ENCODE assay signal across 13 cellular contexts in the genomic region with DNA sequence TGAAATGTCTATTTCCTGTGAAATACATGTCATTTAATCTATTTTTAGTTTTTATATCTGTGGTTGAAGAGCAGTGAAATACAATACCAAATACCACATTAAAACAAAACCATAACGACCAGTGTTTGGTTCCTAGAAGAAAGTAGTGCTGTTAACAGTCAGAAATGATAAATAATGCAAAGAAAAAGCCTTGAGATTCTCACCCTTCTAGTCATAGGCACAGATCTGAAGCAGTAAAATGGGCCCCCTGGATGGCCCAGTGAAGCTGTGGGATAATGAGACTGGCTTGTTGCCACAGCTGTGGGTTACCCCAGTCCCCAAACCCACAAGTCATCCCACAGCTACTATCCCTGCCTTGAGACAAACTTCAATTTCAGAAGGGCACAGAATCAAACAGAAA.
DNase-seq lines count a peak whose midpoint lies in the region; ATAC-seq and TF ChIP-seq lines count a peak whose summit lies in the region.
"Had no signal": no experiment of that assay in that cellular context is flagged by ENCODE, and none has a peak within 500 bp of the region (broad histone marks: within the 10 kb centered on the region; RNA-seq: fewer than 3 reads in every experiment).

No MANE protein-coding gene starts in this region.

- H3K4me1 ChIP-seq in CD4-positive, alpha-beta memory T cell (ENCODE audit: insufficient read depth, low read length) = peaks cover 32% of the 10 kb centered on the region
- H3K4me1 ChIP-seq: body of pancreas, right lobe of liver had no signal

- CTCF ChIA-PET in CD4-positive, alpha-beta memory T cell (lab: Charles Lee; ENCODE audit: partially characterized antibody) = interaction anchor here (0.8 kb wide), 2 partner anchors 10 to 453 kb away, joined by 3 read pairs; no protein-coding TSS in a partner anchor
- CTCF ChIA-PET in activated CD8-positive, alpha-beta T cell treated with anti-CD3 and anti-CD28 coated beads, Interleukin-2, amount 10 ng/mL, durations not matched to agents 7 days and 5 days (lab: Charles Lee) = interaction anchor here (0.9 to 2.2 kb wide), 5 partner anchors 15 to 375 kb away, joined by 3 to 10 read pairs (median 3); a partner anchor contains a TSS

- no peaks in the 10 kb centered on the region for H3K36me3 Mint-ChIP-seq in CD4-positive, alpha-beta memory T cell
- peaks cover 2% of the 10 kb centered on the region for H3K36me3 Mint-ChIP-seq in activated CD8-positive, alpha-beta T cell treated with anti-CD3 and anti-CD28 coated beads, Interleukin-2, amount 10 ng/mL, durations not matched to agents 7 days and 5 days (ENCODE audit: low read depth)

- peak overlapping the region; percentile 36 to 80 (median 72) for H3K4me3 Mint-ChIP-seq in CD4-positive, alpha-beta memory T cell
- H3K4me3 Mint-ChIP-seq in activated CD8-positive, alpha-beta T cell treated with anti-CD3 and anti-CD28 coated beads, Interleukin-2, amount 10 ng/mL, durations not matched to agents 7 days and 5 days = peak overlapping the region; percentile 56
- H3K4me3 Mint-ChIP-seq: activated B cell treated with CpG ODN at 0.5 μM for 24 hours had no signal

- H3K27ac Mint-ChIP-seq in CD4-positive, alpha-beta memory T cell = peak overlapping the region; percentile 10 to 84 (median 40)
- peak overlapping the region; percentile 87 for H3K27ac Mint-ChIP-seq in activated CD8-positive, alpha-beta T cell treated with anti-CD3 and anti-CD28 coated beads, Interleukin-2, amount 10 ng/mL, durations not matched to agents 7 days and 5 days
- H3K27ac Mint-ChIP-seq: activated B cell treated with CpG ODN at 0.5 μM for 24 hours had no signal

- peaks cover 26 to 48% (median 33%) of the 10 kb centered on the region in 4 donors for H3K4me1 Mint-ChIP-seq in CD4-positive, alpha-beta memory T cell
- peaks cover 35% of the 10 kb centered on the region for H3K4me1 Mint-ChIP-seq in activated CD8-positive, alpha-beta T cell treated with anti-CD3 and anti-CD28 coated beads, Interleukin-2, amount 10 ng/mL, durations not matched to agents 7 days and 5 days (ENCODE audit: low read depth)
- H3K4me1 Mint-ChIP-seq: activated B cell treated with CpG ODN at 0.5 μM for 24 hours had no signal

- no peaks in the 10 kb centered on the region for H3K9me3 ChIP-seq in CD4-positive, alpha-beta memory T cell (ENCODE audit: control insufficient read depth in 1 of 2, low read length in 2 of 2)
- H3K9me3 ChIP-seq: body of pancreas, right lobe of liver had no signal

- intact Hi-C loops in CD4-positive, alpha-beta memory T cell (cut with micrococcal nuclease) = loop anchor here (5.0 kb wide), 1 partner anchor 316 kb away; a partner anchor contains a TSS

- peak; percentile 89 for ATAC-seq in activated CD8-positive, alpha-beta T cell treated with anti-CD3 and anti-CD28 coated beads, Interleukin-2, amount 10 ng/mL, durations not matched to agents 7 days and 5 days
- no peak for ATAC-seq in HG03342 (IDR thresholded peaks at IDR 0.05; ENCODE audit: unreplicated experiment)
- ATAC-seq: body of pancreas, right lobe of liver had no signal

- no peak for TF ChIP-seq POLR2A in erythroblast (IDR thresholded peaks at IDR 0.05; ENCODE audit: low read length)

- peak in 4 of 5 donors; percentile 15 to 42 (median 22) for DNase-seq in CD4-positive, alpha-beta memory T cell
- DNase-seq in Jurkat, Clone E6-1 (ENCODE audit: low read depth, low spot score) = peak; percentile 88
- peak; percentile 74 for DNase-seq in activated CD8-positive, alpha-beta T cell treated with anti-CD3 and anti-CD28 coated beads, Interleukin-2, amount 10 ng/mL, durations not matched to agents 7 days and 5 days
- peak; percentile 40 for DNase-seq in fibroblast of peridontal ligament (ENCODE audit: extremely low read depth)
- no peak for DNase-seq in NK-92 (lab: John Stamatoyannopoulos, UW; ENCODE audit: unreplicated experiment)
- no peak for DNase-seq in erythroblast (lab: John Stamatoyannopoulos, UW)
- DNase-seq in 8988T = no peak
- DNase-seq: activated B cell treated with CpG ODN at 0.5 μM for 24 hours, body of pancreas, right lobe of liver, SIG-M5 had no signal

- no peaks in the 10 kb centered on the region for H3K27me3 ChIP-seq in CD4-positive, alpha-beta memory T cell (ENCODE audit: insufficient read depth, low read length)
- H3K27me3 ChIP-seq: body of pancreas, right lobe of liver had no signal

- POLR2A ChIA-PET in CD4-positive, alpha-beta memory T cell (lab: Charles Lee; ENCODE audit: partially characterized antibody) = interaction anchor here (1.2 to 1.4 kb wide), 3 partner anchors 110 to 464 kb away, joined by 3 to 4 read pairs (median 4); no protein-coding TSS in a partner anchor
- POLR2A ChIA-PET in activated CD8-positive, alpha-beta T cell treated with anti-CD3 and anti-CD28 coated beads, Interleukin-2, amount 10 ng/mL, durations not matched to agents 7 days and 5 days (lab: Charles Lee) = interaction anchor here (1.2 kb wide), 1 partner anchor 17 kb away, joined by 7 read pairs; no protein-coding TSS in a partner anchor

- H3K27ac ChIP-seq in CD4-positive, alpha-beta memory T cell (ENCODE audit: low read depth, low read length) = no peak overlapping the region
- H3K27ac ChIP-seq: body of pancreas, C4-2B, right lobe of liver had no signal

- no peaks in the 10 kb centered on the region for H3K27me3 Mint-ChIP-seq in CD4-positive, alpha-beta memory T cell
- H3K27me3 Mint-ChIP-seq in activated CD8-positive, alpha-beta T cell treated with anti-CD3 and anti-CD28 coated beads, Interleukin-2, amount 10 ng/mL, durations not matched to agents 7 days and 5 days (ENCODE audit: low read depth) = no peaks in the 10 kb centered on the region
- H3K27me3 Mint-ChIP-seq: activated B cell treated with CpG ODN at 0.5 μM for 24 hours had no signal

- peak overlapping the region in 1 of 2 donors; percentile 18 for H3K4me3 ChIP-seq in CD4-positive, alpha-beta memory T cell (ENCODE audit: low read length in 2 of 2)
- H3K4me3 ChIP-seq in Jurkat, Clone E6-1 (ENCODE audit: low read length) = peak overlapping the region; percentile 32
- H3K4me3 ChIP-seq: body of pancreas, right lobe of liver had no signal

- no peaks in the 10 kb centered on the region for H3K36me3 ChIP-seq in CD4-positive, alpha-beta memory T cell (ENCODE audit: insufficient read depth, low read length)
- H3K36me3 ChIP-seq: right lobe of liver had no signal

- H3K9me3 Mint-ChIP-seq in CD4-positive, alpha-beta memory T cell = no peaks in the 10 kb centered on the region
- no peaks in the 10 kb centered on the region for H3K9me3 Mint-ChIP-seq in activated CD8-positive, alpha-beta T cell treated with anti-CD3 and anti-CD28 coated beads, Interleukin-2, amount 10 ng/mL, durations not matched to agents 7 days and 5 days (ENCODE audit: insufficient read depth)
- H3K9me3 Mint-ChIP-seq: activated B cell treated with CpG ODN at 0.5 μM for 24 hours had no signal

Comparison
In these comparisons a context has a peak if more than half of its experiments do, and no peak if none do; other contexts are left out.
1. DNase-seq: peak in CD4-positive, alpha-beta memory T cell (4 of 5), Jurkat, Clone E6-1 (single experiment), activated CD8-positive, alpha-beta T cell treated with anti-CD3 and anti-CD28 coated beads, Interleukin-2, amount 10 ng/mL, durations not matched to agents 7 days and 5 days (single experiment) and fibroblast of peridontal ligament (single experiment); none in NK-92 (single experiment), erythroblast (0 of 2) and 8988T (single experiment).